ENCODE assay signal across 1 cellular context in the genomic region with DNA sequence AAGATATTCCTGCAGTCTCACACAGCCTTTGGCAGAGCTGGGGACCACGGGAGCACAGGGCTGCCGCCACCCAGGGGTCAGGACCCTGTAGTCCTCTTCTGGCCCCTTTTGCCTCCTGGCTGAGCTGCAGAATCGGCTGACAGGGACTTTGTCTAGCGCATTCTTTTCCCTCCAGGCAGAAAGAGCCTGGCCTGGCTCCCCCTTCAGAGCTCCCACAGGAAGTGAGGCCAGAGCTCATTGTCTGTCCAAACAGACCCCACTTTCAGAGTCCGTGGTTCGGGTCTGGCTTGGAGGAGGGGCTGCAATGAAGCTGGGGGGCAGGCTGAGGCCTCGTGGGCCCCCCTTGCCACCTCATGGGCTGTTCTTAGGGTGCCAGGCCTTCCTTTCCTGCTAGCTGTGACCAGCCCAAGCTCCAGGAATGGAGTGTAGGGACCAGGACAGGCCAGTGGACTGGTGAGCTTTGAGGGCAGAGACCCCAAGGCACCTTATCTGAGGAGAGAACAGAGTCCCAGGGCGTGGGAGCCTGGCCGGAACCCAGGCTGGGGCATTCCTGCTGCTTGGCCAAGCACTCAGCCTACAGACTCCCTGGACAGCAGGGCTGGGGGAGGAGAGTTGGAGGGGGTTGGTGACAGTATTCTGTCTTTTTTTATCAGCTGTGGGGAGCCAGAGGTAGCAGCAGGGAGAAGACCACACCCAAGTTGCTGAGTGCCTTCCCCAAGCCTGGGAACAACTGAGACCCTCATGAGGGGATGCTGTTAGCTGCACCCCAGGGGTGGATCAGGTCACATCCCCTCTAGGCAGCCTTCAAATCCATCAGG.
TF ChIP-seq lines count a peak whose summit lies in the region.

No MANE protein-coding gene starts in this region.

TF ChIP-seq in HepG2, 621 proteins besides CTCF, POLR2A, EP300 and RAD21 (continued from another document and continues in another):
- no peak for TF ChIP-seq ZNF564 (CRISPR knock-in tag; IDR thresholded peaks at IDR 0.05)
- TF ChIP-seq TMF1 (CRISPR knock-in tag; IDR thresholded peaks at IDR 0.05; ENCODE audit: low read depth), result no peak
- no peak for TF ChIP-seq ZNF343 (CRISPR knock-in tag; IDR thresholded peaks at IDR 0.05)
- TF ChIP-seq SATB2 (CRISPR knock-in tag; IDR thresholded peaks at IDR 0.05), result no peak
- peak; percentile 57 for TF ChIP-seq HDAC1 (CRISPR knock-in tag; IDR thresholded peaks at IDR 0.05)
- no peak for TF ChIP-seq SMARCC2 (IDR thresholded peaks at IDR 0.05)
- TF ChIP-seq, protein P1, sequence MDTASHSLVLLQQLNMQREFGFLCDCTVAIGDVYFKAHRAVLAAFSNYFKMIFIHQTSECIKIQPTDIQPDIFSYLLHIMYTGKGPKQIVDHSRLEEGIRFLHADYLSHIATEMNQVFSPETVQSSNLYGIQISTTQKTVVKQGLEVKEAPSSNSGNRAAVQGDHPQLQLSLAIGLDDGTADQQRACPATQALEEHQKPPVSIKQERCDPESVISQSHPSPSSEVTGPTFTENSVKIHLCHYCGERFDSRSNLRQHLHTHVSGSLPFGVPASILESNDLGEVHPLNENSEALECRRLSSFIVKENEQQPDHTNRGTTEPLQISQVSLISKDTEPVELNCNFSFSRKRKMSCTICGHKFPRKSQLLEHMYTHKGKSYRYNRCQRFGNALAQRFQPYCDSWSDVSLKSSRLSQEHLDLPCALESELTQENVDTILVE (CRISPR knock-in tag; IDR thresholded peaks at IDR 0.05), result no peak
- no peak for TF ChIP-seq NFKB2 (CRISPR knock-in tag; IDR thresholded peaks at IDR 0.05; ENCODE audit: borderline replicate concordance)
- TF ChIP-seq, protein P2, sequence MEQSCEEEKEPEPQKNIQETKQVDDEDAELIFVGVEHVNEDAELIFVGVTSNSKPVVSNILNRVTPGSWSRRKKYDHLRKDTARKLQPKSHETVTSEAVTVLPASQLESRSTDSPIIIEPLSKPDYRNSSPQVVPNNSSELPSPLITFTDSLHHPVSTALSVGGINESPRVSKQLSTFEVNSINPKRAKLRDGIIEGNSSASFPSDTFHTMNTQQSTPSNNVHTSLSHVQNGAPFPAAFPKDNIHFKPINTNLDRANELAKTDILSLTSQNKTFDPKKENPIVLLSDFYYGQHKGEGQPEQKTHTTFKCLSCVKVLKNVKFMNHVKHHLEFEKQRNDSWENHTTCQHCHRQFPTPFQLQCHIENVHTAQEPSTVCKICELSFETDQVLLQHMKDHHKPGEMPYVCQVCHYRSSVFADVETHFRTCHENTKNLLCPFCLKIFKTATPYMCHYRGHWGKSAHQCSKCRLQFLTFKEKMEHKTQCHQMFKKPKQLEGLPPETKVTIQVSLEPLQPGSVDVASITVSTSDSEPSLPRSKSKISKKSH (CRISPR knock-in tag; IDR thresholded peaks at IDR 0.05; ENCODE audit: borderline replicate concordance), result no peak
- TF ChIP-seq, protein P3, sequence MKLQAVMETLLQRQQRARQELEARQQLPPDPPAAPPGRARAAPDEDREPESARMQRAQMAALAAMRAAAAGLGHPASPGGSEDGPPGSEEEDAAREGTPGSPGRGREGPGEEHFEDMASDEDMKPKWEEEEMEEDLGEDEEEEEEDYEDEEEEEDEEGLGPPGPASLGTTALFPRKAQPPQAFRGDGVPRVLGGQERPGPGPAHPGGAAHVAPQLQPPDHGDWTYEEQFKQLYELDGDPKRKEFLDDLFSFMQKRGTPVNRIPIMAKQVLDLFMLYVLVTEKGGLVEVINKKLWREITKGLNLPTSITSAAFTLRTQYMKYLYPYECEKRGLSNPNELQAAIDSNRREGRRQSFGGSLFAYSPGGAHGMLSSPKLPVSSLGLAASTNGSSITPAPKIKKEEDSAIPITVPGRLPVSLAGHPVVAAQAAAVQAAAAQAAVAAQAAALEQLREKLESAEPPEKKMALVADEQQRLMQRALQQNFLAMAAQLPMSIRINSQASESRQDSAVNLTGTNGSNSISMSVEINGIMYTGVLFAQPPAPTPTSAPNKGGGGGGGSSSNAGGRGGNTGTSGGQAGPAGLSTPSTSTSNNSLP (IDR thresholded peaks at IDR 0.05; ENCODE audit: low read depth, low read length), result no peak
- TF ChIP-seq, protein P4, sequence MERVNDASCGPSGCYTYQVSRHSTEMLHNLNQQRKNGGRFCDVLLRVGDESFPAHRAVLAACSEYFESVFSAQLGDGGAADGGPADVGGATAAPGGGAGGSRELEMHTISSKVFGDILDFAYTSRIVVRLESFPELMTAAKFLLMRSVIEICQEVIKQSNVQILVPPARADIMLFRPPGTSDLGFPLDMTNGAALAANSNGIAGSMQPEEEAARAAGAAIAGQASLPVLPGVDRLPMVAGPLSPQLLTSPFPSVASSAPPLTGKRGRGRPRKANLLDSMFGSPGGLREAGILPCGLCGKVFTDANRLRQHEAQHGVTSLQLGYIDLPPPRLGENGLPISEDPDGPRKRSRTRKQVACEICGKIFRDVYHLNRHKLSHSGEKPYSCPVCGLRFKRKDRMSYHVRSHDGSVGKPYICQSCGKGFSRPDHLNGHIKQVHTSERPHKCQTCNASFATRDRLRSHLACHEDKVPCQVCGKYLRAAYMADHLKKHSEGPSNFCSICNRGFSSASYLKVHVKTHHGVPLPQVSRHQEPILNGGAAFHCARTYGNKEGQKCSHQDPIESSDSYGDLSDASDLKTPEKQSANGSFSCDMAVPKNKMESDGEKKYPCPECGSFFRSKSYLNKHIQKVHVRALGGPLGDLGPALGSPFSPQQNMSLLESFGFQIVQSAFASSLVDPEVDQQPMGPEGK (CRISPR knock-in tag; IDR thresholded peaks at IDR 0.05), result peak; percentile 88
- TF ChIP-seq, protein P5, sequence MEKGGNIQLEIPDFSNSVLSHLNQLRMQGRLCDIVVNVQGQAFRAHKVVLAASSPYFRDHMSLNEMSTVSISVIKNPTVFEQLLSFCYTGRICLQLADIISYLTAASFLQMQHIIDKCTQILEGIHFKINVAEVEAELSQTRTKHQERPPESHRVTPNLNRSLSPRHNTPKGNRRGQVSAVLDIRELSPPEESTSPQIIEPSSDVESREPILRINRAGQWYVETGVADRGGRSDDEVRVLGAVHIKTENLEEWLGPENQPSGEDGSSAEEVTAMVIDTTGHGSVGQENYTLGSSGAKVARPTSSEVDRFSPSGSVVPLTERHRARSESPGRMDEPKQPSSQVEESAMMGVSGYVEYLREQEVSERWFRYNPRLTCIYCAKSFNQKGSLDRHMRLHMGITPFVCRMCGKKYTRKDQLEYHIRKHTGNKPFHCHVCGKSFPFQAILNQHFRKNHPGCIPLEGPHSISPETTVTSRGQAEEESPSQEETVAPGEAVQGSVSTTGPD (CRISPR knock-in tag; IDR thresholded peaks at IDR 0.05), result no peak
- no peak for TF ChIP-seq ZNF605 (CRISPR knock-in tag; IDR thresholded peaks at IDR 0.05)
- no peak for TF ChIP-seq ZNF781 (CRISPR knock-in tag; IDR thresholded peaks at IDR 0.05; ENCODE audit: borderline replicate concordance, not compliant biosample characterization)
- no peak for TF ChIP-seq YEATS2 (CRISPR knock-in tag; IDR thresholded peaks at IDR 0.05; ENCODE audit: borderline replicate concordance)
- TF ChIP-seq NR2C2 (CRISPR knock-in tag; IDR thresholded peaks at IDR 0.05; ENCODE audit: borderline replicate concordance), result no peak
- TF ChIP-seq, protein P6, sequence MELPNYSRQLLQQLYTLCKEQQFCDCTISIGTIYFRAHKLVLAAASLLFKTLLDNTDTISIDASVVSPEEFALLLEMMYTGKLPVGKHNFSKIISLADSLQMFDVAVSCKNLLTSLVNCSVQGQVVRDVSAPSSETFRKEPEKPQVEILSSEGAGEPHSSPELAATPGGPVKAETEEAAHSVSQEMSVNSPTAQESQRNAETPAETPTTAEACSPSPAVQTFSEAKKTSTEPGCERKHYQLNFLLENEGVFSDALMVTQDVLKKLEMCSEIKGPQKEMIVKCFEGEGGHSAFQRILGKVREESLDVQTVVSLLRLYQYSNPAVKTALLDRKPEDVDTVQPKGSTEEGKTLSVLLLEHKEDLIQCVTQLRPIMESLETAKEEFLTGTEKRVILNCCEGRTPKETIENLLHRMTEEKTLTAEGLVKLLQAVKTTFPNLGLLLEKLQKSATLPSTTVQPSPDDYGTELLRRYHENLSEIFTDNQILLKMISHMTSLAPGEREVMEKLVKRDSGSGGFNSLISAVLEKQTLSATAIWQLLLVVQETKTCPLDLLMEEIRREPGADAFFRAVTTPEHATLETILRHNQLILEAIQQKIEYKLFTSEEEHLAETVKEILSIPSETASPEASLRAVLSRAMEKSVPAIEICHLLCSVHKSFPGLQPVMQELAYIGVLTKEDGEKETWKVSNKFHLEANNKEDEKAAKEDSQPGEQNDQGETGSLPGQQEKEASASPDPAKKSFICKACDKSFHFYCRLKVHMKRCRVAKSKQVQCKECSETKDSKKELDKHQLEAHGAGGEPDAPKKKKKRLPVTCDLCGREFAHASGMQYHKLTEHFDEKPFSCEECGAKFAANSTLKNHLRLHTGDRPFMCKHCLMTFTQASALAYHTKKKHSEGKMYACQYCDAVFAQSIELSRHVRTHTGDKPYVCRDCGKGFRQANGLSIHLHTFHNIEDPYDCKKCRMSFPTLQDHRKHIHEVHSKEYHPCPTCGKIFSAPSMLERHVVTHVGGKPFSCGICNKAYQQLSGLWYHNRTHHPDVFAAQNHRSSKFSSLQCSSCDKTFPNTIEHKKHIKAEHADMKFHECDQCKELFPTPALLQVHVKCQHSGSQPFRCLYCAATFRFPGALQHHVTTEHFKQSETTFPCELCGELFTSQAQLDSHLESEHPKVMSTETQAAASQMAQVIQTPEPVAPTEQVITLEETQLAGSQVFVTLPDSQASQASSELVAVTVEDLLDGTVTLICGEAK (IDR thresholded peaks at IDR 0.05), result no peak
- TF ChIP-seq, protein P6 (CRISPR knock-in tag; IDR thresholded peaks at IDR 0.05), result no peak; the same call in 1 of the 2 replicates
- no peak for TF ChIP-seq RORA (CRISPR knock-in tag; IDR thresholded peaks at IDR 0.05)
- no peak for TF ChIP-seq KLF13 (CRISPR knock-in tag; IDR thresholded peaks at IDR 0.05)
- peak; percentile 53; the same call in 1 of the 2 replicates for TF ChIP-seq GFI1 (CRISPR knock-in tag; IDR thresholded peaks at IDR 0.05; ENCODE audit: borderline replicate concordance)
- peak; percentile 25; the same call in 1 of the 2 replicates for TF ChIP-seq SOX5 (CRISPR knock-in tag; IDR thresholded peaks at IDR 0.05; ENCODE audit: borderline replicate concordance)
- no peak for TF ChIP-seq KMT2A (CRISPR knock-in tag; IDR thresholded peaks at IDR 0.05)
- TF ChIP-seq RNF2 (conservative IDR thresholded peaks at IDR 0.05; ENCODE audit: low read depth), result no peak
